20 cellular contexts compared by ENCODE assay signal in the genomic region with DNA sequence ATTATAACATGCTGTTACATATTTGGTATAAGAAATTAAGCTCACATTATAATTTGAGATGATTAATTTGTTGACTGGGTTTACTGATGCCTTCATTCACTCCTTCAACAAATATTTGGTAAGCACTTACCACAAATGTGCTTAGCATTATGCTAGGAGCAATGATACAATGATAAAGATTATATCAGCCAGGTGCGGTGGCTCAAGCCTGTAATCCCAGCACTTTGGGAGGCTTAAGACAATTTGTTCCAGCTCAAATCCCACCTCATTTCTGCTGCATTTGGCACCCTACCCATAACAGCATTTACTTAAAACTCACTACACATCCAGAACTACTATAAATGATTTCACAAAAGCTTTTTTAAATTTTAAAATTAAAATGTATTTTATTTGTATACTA.
"Had no signal": no experiment of that assay in that cellular context is flagged by ENCODE, and none has a peak within 500 bp of the region (broad histone marks: within the 10 kb centered on the region; RNA-seq: fewer than 3 reads in every experiment).

No MANE protein-coding gene starts in this region.

- ATAC-seq: esophagus mucosa; heart left ventricle; left lobe of liver; naive thymus-derived CD4-positive, alpha-beta T cell; psoas muscle; right lobe of liver; stimulated activated effector memory CD8-positive, alpha-beta T cell treated with anti-CD3 and anti-CD28 coated beads, Interleukin-12 subunit alpha, Interleukin-12 subunit beta, amount 100 ng/mL, for 72 hours; stimulated activated naive CD8-positive, alpha-beta T cell treated with anti-CD3 and anti-CD28 coated beads, Interleukin-15, Interleukin-2, amounts not matched to agents 100 U/mL and 50 U/mL, for 24 hours had no signal

- H3K27ac Mint-ChIP-seq: naive thymus-derived CD4-positive, alpha-beta T cell; stimulated activated effector memory CD8-positive, alpha-beta T cell treated with anti-CD3 and anti-CD28 coated beads, Interleukin-12 subunit alpha, Interleukin-12 subunit beta, amount 100 ng/mL, for 72 hours; type B pancreatic cell had no signal

- H3K36me3 Mint-ChIP-seq: stimulated activated effector memory CD8-positive, alpha-beta T cell treated with anti-CD3 and anti-CD28 coated beads, Interleukin-12 subunit alpha, Interleukin-12 subunit beta, amount 100 ng/mL, for 72 hours; type B pancreatic cell had no signal

- DNase-seq: dorsolateral prefrontal cortex; effector CD8-positive, alpha-beta T cell; heart left ventricle; hippocampal formation; kidney glomerular epithelial cell; mammary epithelial cell; naive thymus-derived CD4-positive, alpha-beta T cell; psoas muscle; retina; right lobe of liver; stimulated activated CD4-positive, alpha-beta T cell treated with anti-CD3 and anti-CD28 coated beads, Interleukin-4, amount 100 ng/mL, for 1 hour; stimulated activated CD8-positive, alpha-beta memory T cell treated with anti-CD3 and anti-CD28 coated beads, Interleukin-4, amount 100 ng/mL, for 48 hours; stimulated activated naive CD8-positive, alpha-beta T cell treated with anti-CD3 and anti-CD28 coated beads, Interleukin-15, Interleukin-2, amounts not matched to agents 100 U/mL and 50 U/mL, for 24 hours; thyroid gland; uterus had no signal

- H3K4me3 Mint-ChIP-seq: naive thymus-derived CD4-positive, alpha-beta T cell; stimulated activated effector memory CD8-positive, alpha-beta T cell treated with anti-CD3 and anti-CD28 coated beads, Interleukin-12 subunit alpha, Interleukin-12 subunit beta, amount 100 ng/mL, for 72 hours; type B pancreatic cell had no signal

- FAIRE-seq: endometrium had no signal

- H3K9me3 Mint-ChIP-seq: type B pancreatic cell had no signal

- H3K4me1 Mint-ChIP-seq: naive thymus-derived CD4-positive, alpha-beta T cell; stimulated activated effector memory CD8-positive, alpha-beta T cell treated with anti-CD3 and anti-CD28 coated beads, Interleukin-12 subunit alpha, Interleukin-12 subunit beta, amount 100 ng/mL, for 72 hours had no signal

- H3K27me3 Mint-ChIP-seq: naive thymus-derived CD4-positive, alpha-beta T cell; type B pancreatic cell had no signal
